8 cellular contexts compared by ENCODE assay signal in genomic region chr1:8026153-8026975, GRCh38. TPM values are rescaled to one million over a fixed set of nuclear protein-coding genes. Genes with fewer than 3 reads are reported as not detected.
A peak's percentile ranks its signal among the peaks of the same experiment; 100 is the strongest.
DNase-seq lines count a peak whose midpoint lies in the region; ATAC-seq and TF ChIP-seq lines count a peak whose summit lies in the region.

ERRFI1 (minus strand) TSS chr1:8026309; CDS start chr1:8015619, 10,690 bp downstream.

- peak; percentile 71 to 85 for TF ChIP-seq POLR2A in sigmoid colon (IDR thresholded peaks at IDR 0.05)

- DNase-seq in NCI-H1694 (lab: John Stamatoyannopoulos, UW), result peak; percentile 40
- peak; percentile 75 for DNase-seq in UCSD-AML1 (lab: John Stamatoyannopoulos, UW; ENCODE audit: unreplicated experiment)
- peak; percentile 84 for DNase-seq in brain pericyte (ENCODE audit: low read depth, low spot score)
- peak; percentile 54 for DNase-seq in iPS DF 6.9 (ENCODE audit: low read depth, low spot score)
- peak; percentile 98 for DNase-seq in sigmoid colon
- no peak for DNase-seq in NCI-H2107 (lab: John Stamatoyannopoulos, UW)

- no peak for TF ChIP-seq CTCF in sigmoid colon (IDR thresholded peaks at IDR 0.05)

- H3K27me3 ChIP-seq in iPS DF 6.9 (ENCODE audit: control insufficient read depth, insufficient read depth, low read length) (no peaks in the 10 kb centered on the region; the same call in 1 of the 2 replicates), sigmoid colon (no peaks in the 10 kb centered on the region)

- peak within 1 kb of the TSS; percentile 57 for H3K4me3 ChIP-seq in GM08714 (ENCODE audit: low read length)
- peak within 1 kb of the TSS; percentile 92 for H3K4me3 ChIP-seq in iPS DF 6.9 (ENCODE audit: low read length)
- peak within 1 kb of the TSS; percentile 63 to 97 (median 84) for H3K4me3 ChIP-seq in sigmoid colon

- no peak for TF ChIP-seq EP300 in sigmoid colon (IDR thresholded peaks at IDR 0.05)

- H3K27ac ChIP-seq in iPS DF 6.9 (ENCODE audit: low read length) (no peak within 1 kb of the TSS), sigmoid colon (peak within 1 kb of the TSS; percentile 96 to 99 (median 97))

- H3K4me1 ChIP-seq in iPS DF 6.9 (ENCODE audit: control insufficient read depth, insufficient read depth, low read length) (peaks cover 7% of the 10 kb centered on the region; the same call in 1 of the 2 replicates), sigmoid colon (peaks cover 3 to 61% (median 54%) of the 10 kb centered on the region in 4 donors)

- ATAC-seq in HG02610 (IDR thresholded peaks at IDR 0.05; ENCODE audit: unreplicated experiment), result peak; percentile 86

- H3K36me3 ChIP-seq in iPS DF 6.9 (ENCODE audit: control insufficient read depth, insufficient read depth, low read length), result no peaks in the 10 kb centered on the region; the same call in 1 of the 2 replicates
- no peaks in the 10 kb centered on the region for H3K36me3 ChIP-seq in sigmoid colon

- H3K9me3 ChIP-seq in iPS DF 6.9 (ENCODE audit: control insufficient read depth, insufficient read depth, low read length) (no peaks in the 10 kb centered on the region), sigmoid colon (no peaks in the 10 kb centered on the region)

- no CpG with 5 or more reads among the region's 98 CpGs for WGBS in iPS DF 6.9 (ENCODE audit: insufficient coverage, insufficient read length)
- WGBS in sigmoid colon, 2 donors, result 3 to 5% methylated on average over 98 of the region's 98 CpGs

- intact Hi-C loops in sigmoid colon (cut with DNase I), result loop anchor here (2.0 to 5.0 kb wide), 2 partner anchors 94 to 176 kb away; no protein-coding TSS in a partner anchor

RNA-seq across cellular contexts. Expression of gene ERRFI1, which starts in this region (rescaled TPM):
- total RNA-seq in sigmoid colon, result 100 to 1,000 TPM in 2 of 4 donors, 10 to 100 TPM in 2; 81.1 to 131 (median 101) TPM
- 10 to 100 TPM; 28.4 to 45.3 (median 28.8) TPM for polyA plus RNA-seq in sigmoid colon
